12 cellular contexts compared by ENCODE assay signal in the genomic region with DNA sequence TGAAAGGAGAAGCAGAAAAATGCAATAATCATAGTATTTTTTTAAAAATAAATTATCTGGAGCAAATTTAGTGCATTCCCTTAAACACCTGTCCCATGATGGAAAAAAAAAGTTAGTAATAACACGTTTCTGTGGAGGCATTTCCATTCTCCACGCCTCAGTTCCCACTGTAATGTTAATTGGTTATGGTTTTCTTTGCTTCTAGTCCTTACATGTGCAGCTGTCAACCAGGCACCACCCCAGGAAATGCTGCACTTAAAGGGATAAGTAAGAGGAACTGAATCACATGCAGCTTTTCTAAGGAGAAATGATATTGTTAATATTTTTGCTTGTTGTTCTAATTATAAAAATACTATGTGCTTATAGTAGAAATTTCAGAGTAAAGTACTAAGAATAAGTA.
A peak's percentile ranks its signal among the peaks of the same experiment; 100 is the strongest.
DNase-seq lines count a peak whose midpoint lies in the region; ATAC-seq, FAIRE-seq and TF ChIP-seq lines count a peak whose summit lies in the region.
"Had no signal": no experiment of that assay in that cellular context is flagged by ENCODE, and none has a peak within 500 bp of the region (broad histone marks: within the 10 kb centered on the region; RNA-seq: fewer than 3 reads in every experiment).

No MANE protein-coding gene starts in this region.

- DNase-seq in GM12891 (ENCODE audit: insufficient read length, low spot score), result no peak
- DNase-seq in SK-N-MC (ENCODE audit: low read depth, low spot score), result peak; percentile 58
- DNase-seq in foreskin fibroblast, result peak; percentile 48 to 75
- DNase-seq in HEK293T (ENCODE audit: extremely low spot score), result no peak
- no peak for DNase-seq in HFFc6
- DNase-seq: activated CD8-positive, alpha-beta memory T cell treated with anti-CD3 and anti-CD28 coated beads, Interleukin-2, amount 50 U/mL, for 4 hours; caudate nucleus; NCI-H510A had no signal

- TF ChIP-seq CTCF in foreskin fibroblast (IDR thresholded peaks at IDR 0.05; ENCODE audit: low read depth, low read length), result no peak
- no peak for TF ChIP-seq CTCF in HFFc6 (IDR thresholded peaks at IDR 0.05)

- no peak for ATAC-seq in HG03108 (IDR thresholded peaks at IDR 0.05; ENCODE audit: unreplicated experiment)

- H3K27ac ChIP-seq in SK-N-MC, result peak overlapping the region; percentile 88
- H3K27ac ChIP-seq in subcutaneous abdominal adipose tissue (ENCODE audit: low read depth, low read length), result peak overlapping the region; percentile 34
- H3K27ac ChIP-seq: neural progenitor cell had no signal

- TF ChIP-seq POLR2A in GM12891 (IDR thresholded peaks at IDR 0.05; ENCODE audit: low read depth, low read length), result no peak

- H3K9me3 ChIP-seq in SK-N-MC (ENCODE audit: low read depth, low read length) (no peaks in the 10 kb centered on the region), subcutaneous abdominal adipose tissue (ENCODE audit: control insufficient read depth in 5 of 5, low read length in 5 of 5) (no peaks in the 10 kb centered on the region)

- H3K9me3 Mint-ChIP-seq in HFFc6, result no peaks in the 10 kb centered on the region
- H3K9me3 Mint-ChIP-seq: T-helper 2 cell treated with Interferon-gamma antibody and Interleukin-4, amounts not matched to agents 5 μg/mL and 100 μg/mL, for 36 hours had no signal

- no peaks in the 10 kb centered on the region for H3K36me3 ChIP-seq in SK-N-MC (ENCODE audit: insufficient read depth, low read length)
- H3K36me3 ChIP-seq in subcutaneous abdominal adipose tissue (ENCODE audit: control insufficient read depth in 5 of 5, insufficient read depth in 5 of 5, low read length in 5 of 5), result no peaks in the 10 kb centered on the region
- H3K36me3 ChIP-seq: neural progenitor cell had no signal

- no peak for FAIRE-seq in GM12891 (lab: Jason Lieb, UNC)

- no peaks in the 10 kb centered on the region for H3K27me3 ChIP-seq in subcutaneous abdominal adipose tissue (ENCODE audit: control insufficient read depth in 5 of 5, insufficient read depth in 4 of 5, low read length in 5 of 5)
- H3K27me3 ChIP-seq: neural progenitor cell had no signal

- H3K27ac Mint-ChIP-seq in HFFc6, result no peak overlapping the region
- H3K27ac Mint-ChIP-seq: T-helper 2 cell treated with Interferon-gamma antibody and Interleukin-4, amounts not matched to agents 5 μg/mL and 100 μg/mL, for 36 hours had no signal

- peak overlapping the region; percentile 2; the same call in 1 of the 2 replicates for H3K4me3 ChIP-seq in SK-N-MC
- H3K4me3 ChIP-seq in foreskin fibroblast (ENCODE audit: low read depth in 1 of 2, low read length in 2 of 2), result no peak overlapping the region
- H3K4me3 ChIP-seq in subcutaneous abdominal adipose tissue (ENCODE audit: low read depth in 1 of 5, low read length in 5 of 5), result no peak overlapping the region
- H3K4me3 ChIP-seq: neural progenitor cell had no signal

- H3K4me1 Mint-ChIP-seq in HFFc6 (ENCODE audit: low read depth), result peaks cover 87% of the 10 kb centered on the region

- no peaks in the 10 kb centered on the region for H3K36me3 Mint-ChIP-seq in HFFc6 (ENCODE audit: low read depth)

- H3K4me1 ChIP-seq in subcutaneous abdominal adipose tissue (ENCODE audit: control insufficient read depth in 5 of 5, insufficient read depth in 5 of 5, low read length in 5 of 5), result peaks cover 9 to 73% (median 52%) of the 10 kb centered on the region in 5 donors

- no peaks in the 10 kb centered on the region; the same call in 1 of the 2 replicates for H3K27me3 Mint-ChIP-seq in HFFc6 (ENCODE audit: insufficient read depth)

- H3K4me3 Mint-ChIP-seq in HFFc6, result no peak overlapping the region
- H3K4me3 Mint-ChIP-seq: T-helper 2 cell treated with Interferon-gamma antibody and Interleukin-4, amounts not matched to agents 5 μg/mL and 100 μg/mL, for 36 hours had no signal

- POLR2A ChIA-PET in HEK293T (lab: Yijun Ruan, JAX), result no interaction called here

- H3K9ac ChIP-seq in SK-N-MC (ENCODE audit: insufficient read length), result no peak overlapping the region
- no peak overlapping the region for H3K9ac ChIP-seq in subcutaneous abdominal adipose tissue (ENCODE audit: low read length in 5 of 5)
- H3K9ac ChIP-seq: neural progenitor cell had no signal

- CTCF ChIA-PET in HEK293T (lab: Yijun Ruan, JAX), result no interaction called here

TF ChIP-seq in GM12891, 5 proteins besides CTCF, POLR2A, EP300 and RAD21:
- TF ChIP-seq PAX5 (IDR thresholded peaks at IDR 0.05; ENCODE audit: insufficient read depth, low read length, severe bottlenecking), result no peak
- TF ChIP-seq POLR2AphosphoS5 (IDR thresholded peaks at IDR 0.05; ENCODE audit: low read depth, low read length), result no peak
- no peak for TF ChIP-seq POU2F2 (IDR thresholded peaks at IDR 0.05; ENCODE audit: low read depth, low read length)
- TF ChIP-seq SPI1 (IDR thresholded peaks at IDR 0.05; ENCODE audit: low read depth, low read length), result 0 out of 2 replicates have a peak, but pooled peaks have one; percentile 4

TF ChIP-seq in HEK293T, 16 proteins besides CTCF, POLR2A, EP300 and RAD21:
- TF ChIP-seq FOXM1 (IDR thresholded peaks at IDR 0.05; ENCODE audit: borderline replicate concordance) (no peak), SP1 (IDR thresholded peaks at IDR 0.05) (no peak), L3MBTL2 (conservative IDR thresholded peaks at IDR 0.05) (no peak), HDGF (IDR thresholded peaks at IDR 0.05; ENCODE audit: borderline replicate concordance) (no peak), CTBP1 (IDR thresholded peaks at IDR 0.05; ENCODE audit: borderline replicate concordance) (no peak), NFRKB (IDR thresholded peaks at IDR 0.05) (no peak), LEF1 (IDR thresholded peaks at IDR 0.05; ENCODE audit: borderline replicate concordance) (no peak), FOXA1 (IDR thresholded peaks at IDR 0.05) (no peak), SUZ12 (IDR thresholded peaks at IDR 0.05) (no peak), ELF4 (IDR thresholded peaks at IDR 0.05) (no peak), ARNT (IDR thresholded peaks at IDR 0.05) (no peak), TARDBP (IDR thresholded peaks at IDR 0.05) (no peak), ZNF384 (IDR thresholded peaks at IDR 0.05) (no peak), FOXK2 (IDR thresholded peaks at IDR 0.05) (no peak)
- TF ChIP-seq, protein P1, sequence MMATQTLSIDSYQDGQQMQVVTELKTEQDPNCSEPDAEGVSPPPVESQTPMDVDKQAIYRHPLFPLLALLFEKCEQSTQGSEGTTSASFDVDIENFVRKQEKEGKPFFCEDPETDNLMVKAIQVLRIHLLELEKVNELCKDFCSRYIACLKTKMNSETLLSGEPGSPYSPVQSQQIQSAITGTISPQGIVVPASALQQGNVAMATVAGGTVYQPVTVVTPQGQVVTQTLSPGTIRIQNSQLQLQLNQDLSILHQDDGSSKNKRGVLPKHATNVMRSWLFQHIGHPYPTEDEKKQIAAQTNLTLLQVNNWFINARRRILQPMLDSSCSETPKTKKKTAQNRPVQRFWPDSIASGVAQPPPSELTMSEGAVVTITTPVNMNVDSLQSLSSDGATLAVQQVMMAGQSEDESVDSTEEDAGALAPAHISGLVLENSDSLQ (IDR thresholded peaks at IDR 0.05), result no peak

Comparison
In these comparisons a context has a peak if more than half of its experiments do, and no peak if none do; other contexts are left out.
1. DNase-seq: peak in SK-N-MC (single experiment) and foreskin fibroblast (2 of 2); none in GM12891 (single experiment), HEK293T (single experiment) and HFFc6 (single experiment).